16 cellular contexts compared by ENCODE assay signal in the genomic region with DNA sequence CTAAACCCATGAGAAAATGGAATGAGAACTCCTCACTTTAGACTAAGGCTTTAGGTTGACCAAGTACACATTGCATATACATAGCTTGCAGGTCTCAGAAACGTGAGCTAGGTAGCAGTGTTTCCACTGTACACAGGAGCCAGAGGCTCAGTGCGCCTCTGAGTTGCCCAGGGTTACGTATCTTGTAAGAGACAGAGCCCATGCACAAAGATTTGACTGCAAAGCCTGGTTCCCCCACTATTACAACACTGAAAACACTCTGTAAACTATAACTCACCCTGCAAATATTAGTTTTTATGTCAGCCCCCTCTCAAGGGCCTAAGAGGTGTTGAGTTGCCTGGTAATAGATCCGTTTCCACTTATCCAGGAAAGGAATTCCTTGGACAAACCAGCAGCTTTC. TPM values are rescaled to one million over a fixed set of nuclear protein-coding genes. Genes with fewer than 3 reads are reported as not detected.
DNase-seq lines count a peak whose midpoint lies in the region; ATAC-seq and TF ChIP-seq lines count a peak whose summit lies in the region.
"Had no signal": no experiment of that assay in that cellular context is flagged by ENCODE, and none has a peak within 500 bp of the region (broad histone marks: within the 10 kb centered on the region; RNA-seq: fewer than 3 reads in every experiment).

No MANE protein-coding gene starts in this region.

- H4K20me1 ChIP-seq in GM23338 (replicated peaks; ENCODE audit: insufficient read depth) (no peaks in the 10 kb centered on the region), OCI-LY7 (ENCODE audit: insufficient read depth, low read length) (no peaks in the 10 kb centered on the region)

- 60 to 71% (median 68%) methylated on average over 4 of the region's 4 CpGs for WGBS in ovary, 3 donors

- no peaks in the 10 kb centered on the region for H3F3A ChIP-seq in GM23338 (replicated peaks; ENCODE audit: low read depth)

- peaks cover 12% of the 10 kb centered on the region for H3K4me1 Mint-ChIP-seq in CD8-positive, alpha-beta T cell (ENCODE audit: low read depth)
- H3K4me1 Mint-ChIP-seq in GM23338, result peaks cover 31% of the 10 kb centered on the region

- H3K36me3 Mint-ChIP-seq in CD8-positive, alpha-beta T cell, result no peaks in the 10 kb centered on the region
- H3K36me3 Mint-ChIP-seq in GM23338 (ENCODE audit: low read depth), result no peaks in the 10 kb centered on the region

- CTCF ChIA-PET in CD8-positive, alpha-beta T cell (lab: Charles Lee), result interaction anchor here (0.9 kb wide), 1 partner anchor 44 kb away, joined by 4 read pairs; no protein-coding TSS in a partner anchor
- CTCF ChIA-PET in OCI-LY7 (lab: Charles Lee; ENCODE audit: unreplicated experiment), result interaction anchor here (0.9 to 2.8 kb wide), 7 partner anchors 19 to 96 kb away, joined by 3 to 16 read pairs (median 11); no protein-coding TSS in a partner anchor

- H3K27ac ChIP-seq in CD8-positive, alpha-beta T cell (ENCODE audit: low read depth, low read length), result no peak overlapping the region
- H3K27ac ChIP-seq in GM23338 (ENCODE audit: low read depth) (no peak overlapping the region), OCI-LY7 (ENCODE audit: low read depth, low read length, poor library complexity, severe bottlenecking) (peak overlapping the region; percentile 85), lower lobe of right lung (peak overlapping the region; percentile 70), ovary (no peak overlapping the region)
- H3K27ac ChIP-seq: SJSA1 had no signal

- H3K9me2 ChIP-seq in GM23338 (ENCODE audit: insufficient read depth), result 0 out of 2 replicates have a peak, but pooled peaks cover 8% of the 10 kb centered on the region
- no peaks in the 10 kb centered on the region for H3K9me2 ChIP-seq in OCI-LY7 (ENCODE audit: insufficient read depth, low read length)

- H2AFZ ChIP-seq in GM23338 (peak overlapping the region; percentile 18; the same call in 1 of the 2 replicates), OCI-LY7 (ENCODE audit: low read length) (no peak overlapping the region)

- H3K79me2 ChIP-seq in GM23338 (replicated peaks; ENCODE audit: insufficient read depth) (no peaks in the 10 kb centered on the region), OCI-LY7 (ENCODE audit: insufficient read depth, low read depth, low read length) (peaks cover 19% of the 10 kb centered on the region; the same call in 1 of the 2 replicates)

- no peaks in the 10 kb centered on the region for H3K36me3 ChIP-seq in CD8-positive, alpha-beta T cell (ENCODE audit: insufficient read depth, low read length)
- H3K36me3 ChIP-seq in GM23338 (ENCODE audit: insufficient read depth) (no peaks in the 10 kb centered on the region), OCI-LY7 (ENCODE audit: insufficient read depth, low read length) (no peaks in the 10 kb centered on the region), lower lobe of right lung (no peaks in the 10 kb centered on the region), ovary (no peaks in the 10 kb centered on the region)
- H3K36me3 ChIP-seq: SJSA1 had no signal

- H3K27ac Mint-ChIP-seq in CD8-positive, alpha-beta T cell, result no peak overlapping the region
- no peak overlapping the region for H3K27ac Mint-ChIP-seq in GM23338

- no peaks in the 10 kb centered on the region for H3K27me3 ChIP-seq in CD8-positive, alpha-beta T cell (ENCODE audit: insufficient read depth, low read length)
- H3K27me3 ChIP-seq in GM23338 (ENCODE audit: insufficient read depth), result no peaks in the 10 kb centered on the region
- H3K27me3 ChIP-seq in lower lobe of right lung (ENCODE audit: low read depth), result no peaks in the 10 kb centered on the region
- no peaks in the 10 kb centered on the region for H3K27me3 ChIP-seq in ovary
- H3K27me3 ChIP-seq: SJSA1 had no signal

- H3K4me2 ChIP-seq in GM23338 (0 out of 2 replicates have a peak overlapping the region, but pooled peaks have one; percentile 54), OCI-LY7 (ENCODE audit: low read length) (peak overlapping the region; percentile 86)

- TF ChIP-seq POLR2A in ovary (IDR thresholded peaks at IDR 0.05), result no peak

- intact Hi-C loops in CD8-positive, alpha-beta T cell (cut with DNase I, micrococcal nuclease), result no loop called here
- intact Hi-C loops in OCI-LY7 (cut with micrococcal nuclease; ENCODE audit: unreplicated experiment), result loop anchor here (1.0 to 10.0 kb wide), 2 partner anchors 43 to 293 kb away; partner anchors contain the start of genes GDAP2 and WDR3
- intact Hi-C loops in lower lobe of right lung (cut with DNase I), result no loop called here
- intact Hi-C loops in ovary (cut with DNase I), result no loop called here

- H3K4me1 ChIP-seq in CD8-positive, alpha-beta T cell (ENCODE audit: insufficient read depth, low read length), result no peaks in the 10 kb centered on the region
- peaks cover 22% of the 10 kb centered on the region for H3K4me1 ChIP-seq in GM23338 (ENCODE audit: insufficient read depth)
- H3K4me1 ChIP-seq in OCI-LY7 (ENCODE audit: insufficient read depth, low read length, poor library complexity, severe bottlenecking), result peaks cover 99% of the 10 kb centered on the region
- peaks cover 37% of the 10 kb centered on the region for H3K4me1 ChIP-seq in lower lobe of right lung
- no peaks in the 10 kb centered on the region for H3K4me1 ChIP-seq in ovary (ENCODE audit: insufficient read depth)

- ATAC-seq in CD8-positive, alpha-beta T cell, result peak; percentile 28
- ATAC-seq in GM23338, result no peak
- ATAC-seq in lower lobe of right lung, result peak; percentile 72 to 77
- no peak for ATAC-seq in GM19395 (IDR thresholded peaks at IDR 0.05; ENCODE audit: unreplicated experiment)
- ATAC-seq in GM19328 (IDR thresholded peaks at IDR 0.05; ENCODE audit: unreplicated experiment), result no peak

- H3K9me3 Mint-ChIP-seq in CD8-positive, alpha-beta T cell, result no peaks in the 10 kb centered on the region
- no peaks in the 10 kb centered on the region for H3K9me3 Mint-ChIP-seq in GM23338

- no peak overlapping the region for H3K4me3 ChIP-seq in CD8-positive, alpha-beta T cell (ENCODE audit: low read depth, low read length)
- no peak overlapping the region for H3K4me3 ChIP-seq in GM23338
- H3K4me3 ChIP-seq in OCI-LY7 (ENCODE audit: low read depth, low read length, poor library complexity, severe bottlenecking), result peak overlapping the region; percentile 56
- H3K4me3 ChIP-seq in lower lobe of right lung, result no peak overlapping the region
- H3K4me3 ChIP-seq in ovary, result no peak overlapping the region
- H3K4me3 ChIP-seq: SJSA1 had no signal

- TF ChIP-seq CTCF in CD8-positive, alpha-beta T cell (IDR thresholded peaks at IDR 0.05), result no peak
- TF ChIP-seq CTCF in GM23338 (conservative IDR thresholded peaks at IDR 0.05; ENCODE audit: low read depth in 2 of 2) (no peak), OCI-LY7 (conservative IDR thresholded peaks at IDR 0.05; ENCODE audit: low read length) (peak; percentile 60), lower lobe of right lung (IDR thresholded peaks at IDR 0.05) (no peak), ovary (IDR thresholded peaks at IDR 0.05) (no peak)

- peak in 1 of 7 experiments; percentile 13 for DNase-seq in CD8-positive, alpha-beta T cell
- DNase-seq in GM23338 (ENCODE audit: low spot score) (no peak), OCI-LY7 (ENCODE audit: low spot score) (peak; percentile 82), lower lobe of right lung (peak; percentile 65), GOT3 (lab: John Stamatoyannopoulos, UW) (no peak), ovary (no peak)
- DNase-seq: activated CD4-positive, alpha-beta T cell treated with anti-CD3 and anti-CD28 coated beads for 1 hour; activated naive CD4-positive, alpha-beta T cell; aorta; GDM1; Karpas-422; NCI-H1105 treated with DMSO at 0.1 percent for 48 hours; T1000 had no signal

- POLR2A ChIA-PET in CD8-positive, alpha-beta T cell (lab: Charles Lee), result no interaction called here
- POLR2A ChIA-PET in OCI-LY7 (lab: Charles Lee), result interaction anchor here (1.0 to 29.0 kb wide), 6 partner anchors 18 to 97 kb away, joined by 3 to 760 read pairs (median 22); partner anchors contain the start of gene TENT5C

- H3K9me3 ChIP-seq in CD8-positive, alpha-beta T cell (ENCODE audit: low read length), result no peaks in the 10 kb centered on the region
- H3K9me3 ChIP-seq in OCI-LY7 (ENCODE audit: low read length) (no peaks in the 10 kb centered on the region), lower lobe of right lung (no peaks in the 10 kb centered on the region), ovary (no peaks in the 10 kb centered on the region)
- H3K9me3 ChIP-seq: SJSA1 had no signal

- no TSS peak for BruUV-seq in OCI-LY7 (replicated peaks; lab: Mats Ljungman, UMichigan)

- no peak for TF ChIP-seq EP300 in ovary (IDR thresholded peaks at IDR 0.05)

- no peak overlapping the region for H3K4me3 Mint-ChIP-seq in CD8-positive, alpha-beta T cell
- no peak overlapping the region for H3K4me3 Mint-ChIP-seq in GM23338

- peaks cover 14% of the 10 kb centered on the region for H3K27me3 Mint-ChIP-seq in CD8-positive, alpha-beta T cell (ENCODE audit: low read depth)
- peaks cover 6% of the 10 kb centered on the region for H3K27me3 Mint-ChIP-seq in GM23338 (ENCODE audit: insufficient read depth, low read depth, poor library complexity)

TF ChIP-seq in GM23338, 12 proteins besides CTCF, POLR2A, EP300 and RAD21 (continues in another document):
- TF ChIP-seq NANOG (IDR thresholded peaks at IDR 0.05; ENCODE audit: borderline replicate concordance), result no peak
- TF ChIP-seq EZH2 (IDR thresholded peaks at IDR 0.05; ENCODE audit: low read depth, unreplicated experiment), result no peak
- no peak for TF ChIP-seq STAT1 (IDR thresholded peaks at IDR 0.05; ENCODE audit: unreplicated experiment)
- no peak for TF ChIP-seq POLR2AphosphoS5 (IDR thresholded peaks at IDR 0.05; ENCODE audit: low read depth)

RNA-seq across cellular contexts. Expression of gene TENT5C, which starts 25.5 kb away (rescaled TPM):
- 100 to 1,000 TPM; 146 to 150 TPM for total RNA-seq in CD8-positive, alpha-beta T cell
- total RNA-seq in GM23338 (2014; rRNA removed; shearing (Covaris generic)), result 0.80 and 1.2 TPM in 2 replicates
- polyA plus RNA-seq in GM23338 (2016; fragmentation: Nextera tagmentation; extraction: Ambion mirVana), result 0.23 and 0.24 TPM in 2 replicates
- 11.6 and 13.3 TPM in 2 replicates for total RNA-seq in OCI-LY7 (2014; rRNA removed; shearing (Covaris generic))
- total RNA-seq in OCI-LY7 (2022), result 26.5 and 31.1 TPM in 2 replicates
- total RNA-seq in lower lobe of right lung, result 23.2 TPM
- total RNA-seq in ovary, result 10 to 100 TPM in 5 of 7 donors, 1 to 10 TPM in 2; 6.2 to 24.7 (median 11.4) TPM
- polyA plus RNA-seq in ovary, result 10 to 100 TPM in 1 of 2 donors, 1 to 10 TPM in 1; 2.6 to 11.6 TPM

Comparison
In these comparisons a context has a peak if more than half of its experiments do, and no peak if none do; other contexts are left out.
1. ATAC-seq: peak in CD8-positive, alpha-beta T cell (single experiment) and lower lobe of right lung (2 of 2); none in GM23338 (single experiment), GM19395 (single experiment) and GM19328 (single experiment).
2. DNase-seq: peak in OCI-LY7 (single experiment) and lower lobe of right lung (single experiment); none in GM23338 (single experiment), GOT3 (single experiment) and ovary (0 of 5).
3. H3K27ac ChIP-seq: peak in OCI-LY7 (single experiment) and lower lobe of right lung (single experiment); none in CD8-positive, alpha-beta T cell (single experiment), GM23338 (single experiment) and ovary (0 of 2).